In genomic region chr22:37457093-37457893, GRCh38 we compare ENCODE assay signal across 8 cellular contexts.
DNase-seq lines count a peak whose midpoint lies in the region; ATAC-seq lines count a peak whose summit lies in the region.

No MANE protein-coding gene starts in this region.

- H3K27ac ChIP-seq in caudate nucleus (ENCODE audit: low read depth, low read length), result no peak overlapping the region

- DNase-seq in NCI-H524 (lab: John Stamatoyannopoulos, UW) (peak; percentile 35 to 66), NCI-H524 treated with DMSO at 0.1 percent for 48 hours (lab: John Stamatoyannopoulos, UW) (no peak), NCI-H1105 treated with DMSO at 0.1 percent for 48 hours (lab: John Stamatoyannopoulos, UW) (peak; percentile 25), caudate nucleus (lab: John Stamatoyannopoulos, UW) (peak in 53 of 61 donors; percentile 5 to 78 (median 31)), left kidney (ENCODE audit: low read depth, low spot score) (peak; percentile 85)
- peak; percentile 67 for DNase-seq in activated CD4-positive, CD25-positive, alpha-beta regulatory T cell treated with anti-CD3 and anti-CD28 coated beads, Interleukin-2, amount 50 U/mL, for 16 hours (ENCODE audit: low read depth, low spot score)
- DNase-seq in stimulated activated CD4-positive, alpha-beta T cell treated with anti-CD3 and anti-CD28 coated beads, TNF-alpha, amount 100 ng/mL, for 1 hour (ENCODE audit: low read depth in 3 of 3, low spot score in 1 of 3), result peak; percentile 48 to 84 (median 71)

- no peak for ATAC-seq in HG03196 (IDR thresholded peaks at IDR 0.05; ENCODE audit: unreplicated experiment)
